Comparison of ENCODE assay signal across 1 cellular context in genomic region chr2:167844714-167845530, GRCh38.
TF ChIP-seq lines count a peak whose summit lies in the region.

No MANE protein-coding gene starts in this region.

TF ChIP-seq in HepG2, 621 proteins besides CTCF, POLR2A, EP300 and RAD21 (continued from another document):
- peak; percentile 9; the same call in 1 of the 2 replicates for TF ChIP-seq TFAP4 (IDR thresholded peaks at IDR 0.05; ENCODE audit: borderline replicate concordance, low read depth)
- TF ChIP-seq, protein P1, sequence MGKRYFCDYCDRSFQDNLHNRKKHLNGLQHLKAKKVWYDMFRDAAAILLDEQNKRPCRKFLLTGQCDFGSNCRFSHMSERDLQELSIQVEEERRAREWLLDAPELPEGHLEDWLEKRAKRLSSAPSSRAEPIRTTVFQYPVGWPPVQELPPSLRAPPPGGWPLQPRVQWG (CRISPR knock-in tag; IDR thresholded peaks at IDR 0.05; ENCODE audit: borderline replicate concordance, low read depth), result 0 out of 2 replicates have a peak, but pooled peaks have one; percentile 47
- no peak for TF ChIP-seq ZNF646 (CRISPR knock-in tag; IDR thresholded peaks at IDR 0.05)
- no peak for TF ChIP-seq NPAS2 (CRISPR knock-in tag; IDR thresholded peaks at IDR 0.05; ENCODE audit: borderline replicate concordance)
- peak; percentile 12 for TF ChIP-seq TEAD3 (CRISPR knock-in tag; optimal IDR thresholded peaks at IDR 0.05; ENCODE audit: borderline replicate concordance)
- TF ChIP-seq TCF7 (IDR thresholded peaks at IDR 0.05; ENCODE audit: low read depth), result no peak
- TF ChIP-seq ZNF20 (CRISPR knock-in tag; IDR thresholded peaks at IDR 0.05), result no peak
- no peak for TF ChIP-seq ZNF260 (CRISPR knock-in tag; IDR thresholded peaks at IDR 0.05; ENCODE audit: borderline replicate concordance, low read depth)
- no peak for TF ChIP-seq TP53 (CRISPR knock-in tag; conservative IDR thresholded peaks at IDR 0.05)
- TF ChIP-seq AGO1 (IDR thresholded peaks at IDR 0.05; ENCODE audit: low read depth, low read length, poor library complexity, severe bottlenecking), result no peak
- no peak for TF ChIP-seq ZNF138 (CRISPR knock-in tag; IDR thresholded peaks at IDR 0.05; ENCODE audit: low read depth)
- peak; percentile 50; the same call in 1 of the 2 replicates for TF ChIP-seq ZNF598 (CRISPR knock-in tag; IDR thresholded peaks at IDR 0.05; ENCODE audit: borderline replicate concordance)
- TF ChIP-seq ZNF512B (CRISPR knock-in tag; IDR thresholded peaks at IDR 0.05; ENCODE audit: borderline replicate concordance), result 0 out of 2 replicates have a peak, but pooled peaks have one; percentile 43
- TF ChIP-seq RARG (CRISPR knock-in tag; IDR thresholded peaks at IDR 0.05; ENCODE audit: low read depth), result no peak
- TF ChIP-seq THYN1 (CRISPR knock-in tag; IDR thresholded peaks at IDR 0.05; ENCODE audit: borderline replicate concordance, low read depth), result no peak
- TF ChIP-seq CHD2 (IDR thresholded peaks at IDR 0.05; ENCODE audit: low read depth, low read length), result no peak
- no peak for TF ChIP-seq PCBP2 (optimal IDR thresholded peaks at IDR 0.05; ENCODE audit: low read depth, low read length, poor library complexity, severe bottlenecking)
